ENCODE assay signal across 1 cellular context in the genomic region with DNA sequence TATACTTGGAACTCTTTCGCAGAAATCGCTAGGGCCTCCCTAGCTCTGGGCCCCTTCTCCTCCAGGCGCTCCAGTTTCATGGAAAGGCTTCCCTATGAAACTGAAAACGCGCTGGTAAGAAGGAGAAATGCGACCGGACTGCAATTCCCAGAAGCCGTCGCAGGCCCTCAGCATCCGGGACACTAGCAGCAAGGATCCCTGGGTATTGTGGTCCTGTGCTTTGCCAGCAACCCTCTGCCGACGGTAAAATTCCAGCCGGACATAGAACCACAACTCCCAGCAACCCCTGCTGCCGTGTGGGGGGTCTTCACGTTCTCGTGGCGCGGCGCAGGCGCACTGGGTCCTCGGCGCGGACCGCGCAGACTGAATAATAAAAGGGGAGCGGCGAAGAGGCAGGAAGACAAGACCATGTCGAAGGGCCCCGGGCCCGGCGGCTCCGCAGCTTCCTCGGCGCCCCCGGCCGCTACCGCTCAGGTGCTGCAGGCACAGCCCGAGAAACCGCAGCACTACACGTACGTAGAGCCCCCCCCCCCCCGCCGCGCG.
A peak's percentile ranks its signal among the peaks of the same experiment; 100 is the strongest.
TF ChIP-seq lines count a peak whose summit lies in the region.

A gene with protein sequence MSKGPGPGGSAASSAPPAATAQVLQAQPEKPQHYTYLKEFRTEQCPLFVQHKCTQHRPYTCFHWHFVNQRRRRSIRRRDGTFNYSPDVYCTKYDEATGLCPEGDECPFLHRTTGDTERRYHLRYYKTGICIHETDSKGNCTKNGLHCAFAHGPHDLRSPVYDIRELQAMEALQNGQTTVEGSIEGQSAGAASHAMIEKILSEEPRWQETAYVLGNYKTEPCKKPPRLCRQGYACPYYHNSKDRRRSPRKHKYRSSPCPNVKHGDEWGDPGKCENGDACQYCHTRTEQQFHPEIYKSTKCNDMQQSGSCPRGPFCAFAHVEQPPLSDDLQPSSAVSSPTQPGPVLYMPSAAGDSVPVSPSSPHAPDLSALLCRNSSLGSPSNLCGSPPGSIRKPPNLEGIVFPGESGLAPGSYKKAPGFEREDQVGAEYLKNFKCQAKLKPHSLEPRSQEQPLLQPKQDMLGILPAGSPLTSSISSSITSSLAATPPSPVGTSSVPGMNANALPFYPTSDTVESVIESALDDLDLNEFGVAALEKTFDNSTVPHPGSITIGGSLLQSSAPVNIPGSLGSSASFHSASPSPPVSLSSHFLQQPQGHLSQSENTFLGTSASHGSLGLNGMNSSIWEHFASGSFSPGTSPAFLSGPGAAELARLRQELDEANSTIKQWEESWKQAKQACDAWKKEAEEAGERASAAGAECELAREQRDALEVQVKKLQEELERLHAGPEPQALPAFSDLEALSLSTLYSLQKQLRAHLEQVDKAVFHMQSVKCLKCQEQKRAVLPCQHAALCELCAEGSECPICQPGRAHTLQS (plus strand): TSS at position 334 of the 543 bp plus-strand sequence. CDS start 75 bp downstream, at position 409.

TF ChIP-seq in WTC11, 78 proteins besides CTCF, POLR2A, EP300 and RAD21 (continued from another document):
- TF ChIP-seq, protein P1, sequence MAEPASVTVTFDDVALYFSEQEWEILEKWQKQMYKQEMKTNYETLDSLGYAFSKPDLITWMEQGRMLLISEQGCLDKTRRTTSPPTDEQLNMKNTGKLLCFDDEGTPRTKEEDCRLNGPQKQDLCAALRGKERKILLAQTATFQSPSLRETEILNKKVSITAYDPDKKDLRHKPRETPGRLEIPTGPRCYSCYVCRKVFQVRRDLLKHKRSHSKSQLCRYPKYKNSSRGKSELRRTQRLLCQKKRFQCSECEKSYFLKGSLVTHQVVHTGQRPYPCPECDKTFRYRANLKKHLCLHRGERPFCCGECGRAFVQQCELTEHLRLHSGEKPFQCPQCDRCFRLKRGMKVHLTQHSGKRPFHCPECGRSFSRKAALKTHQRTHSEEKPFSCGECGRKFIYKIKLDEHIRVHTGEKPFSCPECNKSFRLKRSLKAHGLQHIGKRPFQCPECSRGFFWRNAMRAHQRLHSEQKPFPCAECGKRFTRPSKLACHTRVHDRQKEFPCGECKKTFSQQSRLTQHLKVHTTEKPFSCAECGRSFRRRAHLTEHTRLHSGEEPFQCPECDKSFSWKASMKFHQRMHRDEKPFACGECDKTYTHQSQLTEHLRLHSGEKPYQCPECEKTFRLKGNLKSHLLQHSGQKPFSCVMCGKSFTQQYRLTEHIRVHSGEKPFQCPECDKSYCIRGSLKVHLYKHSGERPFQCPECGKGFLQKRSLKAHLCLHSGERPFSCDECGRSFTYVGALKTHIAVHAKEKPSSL (CRISPR knock-in tag; conservative IDR thresholded peaks at IDR 0.05), result no peak
- TF ChIP-seq FOXK1 (CRISPR knock-in tag; IDR thresholded peaks at IDR 0.05), result peak; percentile 39; the same call in 1 of the 2 replicates
